8 cellular contexts compared by ENCODE assay signal in genomic region chr15:94327356-94327936, GRCh38.
DNase-seq lines count a peak whose midpoint lies in the region; ATAC-seq, FAIRE-seq and TF ChIP-seq lines count a peak whose summit lies in the region.

No MANE protein-coding gene starts in this region.

- intact Hi-C loops in activated B cell treated with CpG ODN at 0.5 μM for 24 hours (cut with micrococcal nuclease), result loop anchor here (5.0 to 10.0 kb wide), 2 partner anchors 965 to 1293 kb away; no protein-coding TSS in a partner anchor
- intact Hi-C loops in activated T-helper 1 cell treated with anti-CD3 and anti-CD28 coated beads, Interleukin-12 subunit alpha, Interleukin-12 subunit beta, Interleukin-2, Interleukin-4 antibody, amounts not matched to agents 30 ng/mL and 10 ng/mL and 1 ng/mL, durations not matched to agents 14 hours and 24 hours and 36 hours (cut with micrococcal nuclease), result no loop called here

- H3K36me3 Mint-ChIP-seq in activated CD4-positive, alpha-beta T cell treated with anti-CD3 and anti-CD28 coated beads, Interleukin-2, amount 10 ng/mL, durations not matched to agents 7 days and 5 days (ENCODE audit: low read depth), result peaks cover 9% of the 10 kb centered on the region
- peaks cover 32% of the 10 kb centered on the region for H3K36me3 Mint-ChIP-seq in activated B cell treated with CpG ODN at 0.5 μM for 24 hours (ENCODE audit: low read depth)
- peaks cover 30% of the 10 kb centered on the region for H3K36me3 Mint-ChIP-seq in activated T-helper 1 cell treated with anti-CD3 and anti-CD28 coated beads, Interleukin-12 subunit alpha, Interleukin-12 subunit beta, Interleukin-2, Interleukin-4 antibody, amounts not matched to agents 30 ng/mL and 10 ng/mL and 1 ng/mL, durations not matched to agents 14 hours and 24 hours and 36 hours (ENCODE audit: low read depth)

- H3K27ac Mint-ChIP-seq in activated CD4-positive, alpha-beta T cell treated with anti-CD3 and anti-CD28 coated beads, Interleukin-2, amount 10 ng/mL, durations not matched to agents 7 days and 5 days, result no peak overlapping the region
- H3K27ac Mint-ChIP-seq in activated B cell treated with CpG ODN at 0.5 μM for 24 hours, result no peak overlapping the region
- H3K27ac Mint-ChIP-seq in activated T-helper 1 cell treated with anti-CD3 and anti-CD28 coated beads, Interleukin-12 subunit alpha, Interleukin-12 subunit beta, Interleukin-2, Interleukin-4 antibody, amounts not matched to agents 30 ng/mL and 10 ng/mL and 1 ng/mL, durations not matched to agents 14 hours and 24 hours and 36 hours, result no peak overlapping the region

- no peaks in the 10 kb centered on the region for H3K9me3 ChIP-seq in keratinocyte (ENCODE audit: control insufficient read depth, low read depth, low read length)

- no peaks in the 10 kb centered on the region for H3K9me1 ChIP-seq in keratinocyte (ENCODE audit: control insufficient read depth, extremely low read depth, insufficient read depth, low read length)

- H3K9ac ChIP-seq in keratinocyte (ENCODE audit: control insufficient read depth, extremely low read depth, insufficient read depth, low read length), result no peak overlapping the region

- peaks cover 9% of the 10 kb centered on the region for H3K79me2 ChIP-seq in keratinocyte (ENCODE audit: control insufficient read depth, insufficient read depth, low read length)

- dilution Hi-C loops in keratinocyte (cut with MboI; ENCODE audit: extremely low pct_ligation_motif_present, low sequenced_read_pairs), result no loop called here

- H3K4me3 Mint-ChIP-seq in activated CD4-positive, alpha-beta T cell treated with anti-CD3 and anti-CD28 coated beads, Interleukin-2, amount 10 ng/mL, durations not matched to agents 7 days and 5 days, result no peak overlapping the region
- H3K4me3 Mint-ChIP-seq in activated B cell treated with CpG ODN at 0.5 μM for 24 hours, result no peak overlapping the region
- H3K4me3 Mint-ChIP-seq in activated T-helper 1 cell treated with anti-CD3 and anti-CD28 coated beads, Interleukin-12 subunit alpha, Interleukin-12 subunit beta, Interleukin-2, Interleukin-4 antibody, amounts not matched to agents 30 ng/mL and 10 ng/mL and 1 ng/mL, durations not matched to agents 14 hours and 24 hours and 36 hours, result no peak overlapping the region

- TF ChIP-seq CTCF in activated B cell treated with CpG ODN at 0.5 μM for 24 hours (IDR thresholded peaks at IDR 0.05) (no peak), keratinocyte (optimal IDR thresholded peaks at IDR 0.05 in 1 of 3, IDR thresholded peaks at IDR 0.05 in 1 of 3, conservative IDR thresholded peaks at IDR 0.05 in 1 of 3; ENCODE audit: extremely low read depth in 1 of 3, insufficient read depth in 2 of 3, low read length in 3 of 3) (peak; percentile 45 to 73 (median 62))

- CTCF ChIA-PET in activated CD4-positive, alpha-beta T cell treated with anti-CD3 and anti-CD28 coated beads, Interleukin-2, amount 10 ng/mL, durations not matched to agents 7 days and 5 days (lab: Charles Lee), result interaction anchor here (5.8 kb wide), 1 partner anchor 163 kb away, joined by 59 read pairs; no protein-coding TSS in a partner anchor
- CTCF ChIA-PET in activated B cell treated with CpG ODN at 0.5 μM for 24 hours (lab: Charles Lee), result interaction anchor here (0.7 to 9.0 kb wide), 3 partner anchors 14 to 163 kb away, joined by 3 to 348 read pairs (median 4); no protein-coding TSS in a partner anchor

- H4K20me1 ChIP-seq in keratinocyte (ENCODE audit: control insufficient read depth, extremely low read depth, insufficient read depth, low read length), result peaks cover 4% of the 10 kb centered on the region

- no peaks in the 10 kb centered on the region for H3K9me3 Mint-ChIP-seq in activated CD4-positive, alpha-beta T cell treated with anti-CD3 and anti-CD28 coated beads, Interleukin-2, amount 10 ng/mL, durations not matched to agents 7 days and 5 days
- H3K9me3 Mint-ChIP-seq in activated B cell treated with CpG ODN at 0.5 μM for 24 hours, result no peaks in the 10 kb centered on the region
- no peaks in the 10 kb centered on the region for H3K9me3 Mint-ChIP-seq in activated T-helper 1 cell treated with anti-CD3 and anti-CD28 coated beads, Interleukin-12 subunit alpha, Interleukin-12 subunit beta, Interleukin-2, Interleukin-4 antibody, amounts not matched to agents 30 ng/mL and 10 ng/mL and 1 ng/mL, durations not matched to agents 14 hours and 24 hours and 36 hours

- peak; percentile 56 for FAIRE-seq in keratinocyte (lab: Jason Lieb, UNC)

- H3K4me1 Mint-ChIP-seq in activated CD4-positive, alpha-beta T cell treated with anti-CD3 and anti-CD28 coated beads, Interleukin-2, amount 10 ng/mL, durations not matched to agents 7 days and 5 days, result peaks cover 22% of the 10 kb centered on the region
- peaks cover 19% of the 10 kb centered on the region for H3K4me1 Mint-ChIP-seq in activated B cell treated with CpG ODN at 0.5 μM for 24 hours
- peaks cover 39% of the 10 kb centered on the region for H3K4me1 Mint-ChIP-seq in activated T-helper 1 cell treated with anti-CD3 and anti-CD28 coated beads, Interleukin-12 subunit alpha, Interleukin-12 subunit beta, Interleukin-2, Interleukin-4 antibody, amounts not matched to agents 30 ng/mL and 10 ng/mL and 1 ng/mL, durations not matched to agents 14 hours and 24 hours and 36 hours (ENCODE audit: low read depth)

- no peak overlapping the region for H2AFZ ChIP-seq in keratinocyte (ENCODE audit: control insufficient read depth, low read length)

- no peak overlapping the region for H3K4me3 ChIP-seq in keratinocyte (ENCODE audit: control insufficient read depth in 2 of 3, extremely low read depth in 1 of 3, insufficient read depth in 2 of 3, low read depth in 1 of 3, low read length in 3 of 3)

- peaks cover 0 to 4% of the 10 kb centered on the region in 2 experiments for H3K36me3 ChIP-seq in keratinocyte (ENCODE audit: control insufficient read depth in 2 of 2, extremely low read depth in 1 of 2, insufficient read depth in 2 of 2, low read length in 2 of 2)

- POLR2A ChIA-PET in activated CD4-positive, alpha-beta T cell treated with anti-CD3 and anti-CD28 coated beads, Interleukin-2, amount 10 ng/mL, durations not matched to agents 7 days and 5 days (lab: Charles Lee), result no interaction called here
- POLR2A ChIA-PET in activated B cell treated with CpG ODN at 0.5 μM for 24 hours (lab: Charles Lee), result no interaction called here

- H3K27me3 Mint-ChIP-seq in activated CD4-positive, alpha-beta T cell treated with anti-CD3 and anti-CD28 coated beads, Interleukin-2, amount 10 ng/mL, durations not matched to agents 7 days and 5 days, result no peaks in the 10 kb centered on the region
- H3K27me3 Mint-ChIP-seq in activated B cell treated with CpG ODN at 0.5 μM for 24 hours, result no peaks in the 10 kb centered on the region
- no peaks in the 10 kb centered on the region for H3K27me3 Mint-ChIP-seq in activated T-helper 1 cell treated with anti-CD3 and anti-CD28 coated beads, Interleukin-12 subunit alpha, Interleukin-12 subunit beta, Interleukin-2, Interleukin-4 antibody, amounts not matched to agents 30 ng/mL and 10 ng/mL and 1 ng/mL, durations not matched to agents 14 hours and 24 hours and 36 hours (ENCODE audit: insufficient read depth)

- H3K4me2 ChIP-seq in keratinocyte (ENCODE audit: control insufficient read depth, extremely low read depth, insufficient read depth, low read depth, low read length), result no peak overlapping the region

- no peaks in the 10 kb centered on the region for H3K4me1 ChIP-seq in keratinocyte (ENCODE audit: control insufficient read depth, extremely low read depth, insufficient read depth, low read length)

- peak; percentile 30 for DNase-seq in activated CD4-positive, alpha-beta T cell treated with anti-CD3 and anti-CD28 coated beads, Interleukin-2, amount 10 ng/mL, durations not matched to agents 7 days and 5 days
- no peak for DNase-seq in activated CD4-positive, alpha-beta T cell treated with anti-CD3 and anti-CD28 coated beads for 4 hours
- DNase-seq in LoVo (ENCODE audit: low spot score) (peak; percentile 6), activated B cell treated with CpG ODN at 0.5 μM for 24 hours (no peak), keratinocyte (ENCODE audit: low read depth, low spot score) (no peak)
- DNase-seq in activated T-helper 1 cell treated with anti-CD3 and anti-CD28 coated beads, Interleukin-12 subunit alpha, Interleukin-12 subunit beta, Interleukin-2, Interleukin-4 antibody, amounts not matched to agents 30 ng/mL and 10 ng/mL and 1 ng/mL, durations not matched to agents 14 hours and 24 hours and 36 hours (ENCODE audit: low spot score), result no peak
- DNase-seq in stimulated activated CD4-positive, alpha-beta T cell treated with anti-CD3 and anti-CD28 coated beads, Interleukin-1b, Interleukin-23, amount 100 ng/mL, for 48 hours, result no peak

- no peaks in the 10 kb centered on the region for H3K27me3 ChIP-seq in keratinocyte (ENCODE audit: control insufficient read depth, extremely low read depth, insufficient read depth, low read length)

- no peak overlapping the region for H3K27ac ChIP-seq in keratinocyte (ENCODE audit: control insufficient read depth, insufficient read depth, low read length)

- ATAC-seq in activated B cell treated with CpG ODN at 0.5 μM for 24 hours (ENCODE audit: low read depth) (peak; percentile 38), HG02610 (IDR thresholded peaks at IDR 0.05; ENCODE audit: unreplicated experiment) (no peak)

Comparison
In these comparisons a context has a peak if more than half of its experiments do, and no peak if none do; other contexts are left out.
1. DNase-seq: peak in activated CD4-positive, alpha-beta T cell treated with anti-CD3 and anti-CD28 coated beads, Interleukin-2, amount 10 ng/mL, durations not matched to agents 7 days and 5 days (single experiment) and LoVo (single experiment); none in activated CD4-positive, alpha-beta T cell treated with anti-CD3 and anti-CD28 coated beads for 4 hours (0 of 2), activated B cell treated with CpG ODN at 0.5 μM for 24 hours (single experiment), keratinocyte (single experiment), activated T-helper 1 cell treated with anti-CD3 and anti-CD28 coated beads, Interleukin-12 subunit alpha, Interleukin-12 subunit beta, Interleukin-2, Interleukin-4 antibody, amounts not matched to agents 30 ng/mL and 10 ng/mL and 1 ng/mL, durations not matched to agents 14 hours and 24 hours and 36 hours (single experiment) and stimulated activated CD4-positive, alpha-beta T cell treated with anti-CD3 and anti-CD28 coated beads, Interleukin-1b, Interleukin-23, amount 100 ng/mL, for 48 hours (single experiment).